Comparison of ENCODE assay signal across 8 cellular contexts in the genomic region with DNA sequence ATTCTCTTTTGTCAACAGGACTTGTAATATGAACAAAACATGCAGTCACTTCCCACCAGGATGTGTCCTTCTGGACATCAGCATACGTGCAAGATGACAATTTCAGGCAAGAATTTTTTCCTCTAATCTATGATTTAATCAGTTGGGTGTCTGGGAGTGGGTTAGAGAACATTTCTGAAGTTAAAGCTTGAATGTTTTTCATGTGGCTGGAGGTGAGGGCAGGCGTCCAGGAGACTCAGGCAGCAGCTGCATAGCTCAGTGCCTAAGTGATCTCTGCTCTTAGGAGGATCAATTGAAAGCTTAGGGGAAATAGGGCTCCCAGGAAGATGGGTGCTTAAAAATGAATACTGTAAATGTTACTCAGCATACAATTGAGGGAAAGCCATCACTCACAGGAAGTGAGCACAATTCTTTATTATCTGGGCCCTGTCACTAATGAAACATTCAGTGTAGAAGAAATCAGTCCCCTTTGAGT.
A peak's percentile ranks its signal among the peaks of the same experiment; 100 is the strongest.
DNase-seq lines count a peak whose midpoint lies in the region; TF ChIP-seq lines count a peak whose summit lies in the region.
"Had no signal": no experiment of that assay in that cellular context is flagged by ENCODE, and none has a peak within 500 bp of the region (broad histone marks: within the 10 kb centered on the region; RNA-seq: fewer than 3 reads in every experiment).

No MANE protein-coding gene starts in this region.

- H3K9me3 ChIP-seq in testis: no peaks in the 10 kb centered on the region

- 26 to 38% methylated on average over 2 of the region's 2 CpGs for WGBS in testis, 2 donors

- DNase-seq in M059J (ENCODE audit: low read depth): peak; percentile 81
- DNase-seq in brain microvascular endothelial cell: peak; percentile 91
- peak; percentile 61 for DNase-seq in kidney glomerular epithelial cell (lab: John Stamatoyannopoulos, UW)
- DNase-seq in testis: peak; percentile 50
- no peak for DNase-seq in SKM-1 (lab: John Stamatoyannopoulos, UW; ENCODE audit: unreplicated experiment)
- DNase-seq in NCI-H82 (lab: John Stamatoyannopoulos, UW): no peak
- no peak for DNase-seq in NCI-H1105 (lab: John Stamatoyannopoulos, UW)

- H3K27me3 ChIP-seq in brain microvascular endothelial cell (replicated peaks) (no peaks in the 10 kb centered on the region), testis (no peaks in the 10 kb centered on the region)

- peaks cover 28% of the 10 kb centered on the region for H3K4me1 ChIP-seq in testis

- TF ChIP-seq CTCF in brain microvascular endothelial cell (IDR thresholded peaks at IDR 0.05; ENCODE audit: low read depth, low read length, missing control alignments) (no peak), testis (IDR thresholded peaks at IDR 0.05) (no peak)

- H3K36me3 ChIP-seq in brain microvascular endothelial cell (replicated peaks): no peaks in the 10 kb centered on the region
- H3K36me3 ChIP-seq in testis (ENCODE audit: low read depth, missing control alignments): no peaks in the 10 kb centered on the region

- H3K4me3 ChIP-seq in brain microvascular endothelial cell (ENCODE audit: low read depth, low read length) (peak overlapping the region; percentile 35), testis (no peak overlapping the region)
- H3K4me3 ChIP-seq: K562 had no signal

- no peak for TF ChIP-seq POLR2A in testis (IDR thresholded peaks at IDR 0.05)

- intact Hi-C loops in testis (cut with DNase I; ENCODE audit: low total_unique reads): no loop called here

- in situ Hi-C loops in brain microvascular endothelial cell (cut with HindIII; ENCODE audit: low pct_ligation_motif_present, low sequenced_read_pairs): loop anchor here (10.0 kb wide), 1 partner anchor 522 kb away; no protein-coding TSS in a partner anchor

- peak overlapping the region; percentile 100 for H3K27ac ChIP-seq in brain microvascular endothelial cell
- H3K27ac ChIP-seq in testis: peak overlapping the region; percentile 2 to 74

Comparison
In these comparisons a context has a peak if more than half of its experiments do, and no peak if none do; other contexts are left out.
1. DNase-seq: peak in M059J (single experiment), brain microvascular endothelial cell (single experiment), kidney glomerular epithelial cell (single experiment) and testis (single experiment); none in SKM-1 (single experiment), NCI-H82 (single experiment) and NCI-H1105 (single experiment).